Comparison of ENCODE assay signal across 12 cellular contexts in genomic region chr1:185480545-185480944, GRCh38.
DNase-seq lines count a peak whose midpoint lies in the region; TF ChIP-seq lines count a peak whose summit lies in the region.
"Had no signal": no experiment of that assay in that cellular context is flagged by ENCODE, and none has a peak within 500 bp of the region (broad histone marks: within the 10 kb centered on the region; RNA-seq: fewer than 3 reads in every experiment).

No MANE protein-coding gene starts in this region.

- H3K56ac ChIP-seq in H9 (ENCODE audit: insufficient read length, low read depth, low read length): no peak overlapping the region

- H3K27me3 Mint-ChIP-seq in H9 (ENCODE audit: low read depth): no peaks in the 10 kb centered on the region
- H3K27me3 Mint-ChIP-seq: CD4-positive, alpha-beta T cell had no signal

- H2BK12ac ChIP-seq in H9 (ENCODE audit: insufficient read length, low read depth, low read length): no peak overlapping the region

- no peak overlapping the region for H3K27ac Mint-ChIP-seq in H9
- H3K27ac Mint-ChIP-seq: CD4-positive, alpha-beta T cell had no signal

- H2BK15ac ChIP-seq in H9 (ENCODE audit: low read depth, low read length): no peak overlapping the region

- no peaks in the 10 kb centered on the region for H3K9me3 ChIP-seq in H9 (ENCODE audit: control insufficient read depth, low read depth, low read length)
- H3K9me3 ChIP-seq: A549 had no signal

- H3K36me3 ChIP-seq in brain microvascular endothelial cell (replicated peaks): no peaks in the 10 kb centered on the region

- H4K5ac ChIP-seq in H9 (ENCODE audit: insufficient read length, low read depth, low read length): no peak overlapping the region

- H2BK120ac ChIP-seq in H9 (ENCODE audit: low read depth, low read length, poor library complexity, severe bottlenecking): no peak overlapping the region

- no peaks in the 10 kb centered on the region for H3K9me3 Mint-ChIP-seq in H9
- H3K9me3 Mint-ChIP-seq: CD4-positive, alpha-beta T cell had no signal

- H3K79me2 ChIP-seq in H9 (ENCODE audit: insufficient read depth, low read length): no peaks in the 10 kb centered on the region

- H2BK20ac ChIP-seq in H9 (ENCODE audit: low read depth, low read length, poor library complexity, severe bottlenecking): no peak overlapping the region

- H3K18ac ChIP-seq in H9 (ENCODE audit: insufficient read length, low read depth, low read length): no peak overlapping the region

- DNase-seq in AG10803 (ENCODE audit: low read depth) (peak; percentile 65), LHCN-M2 (ENCODE audit: low read depth) (peak; percentile 68), brain microvascular endothelial cell (peak; percentile 12), myocyte (ENCODE audit: low read depth) (peak; percentile 79), RWPE1 (ENCODE audit: low spot score) (no peak), H9 (no peak), G401 (ENCODE audit: low spot score) (no peak)
- DNase-seq: CD4-positive, alpha-beta T cell; DMS79 treated with DMSO at 0.1 percent for 48 hours; GF-D8 had no signal

- no peak overlapping the region for H3K4me3 Mint-ChIP-seq in H9
- H3K4me3 Mint-ChIP-seq: CD4-positive, alpha-beta T cell had no signal

- no peak overlapping the region for H3K27ac ChIP-seq in brain microvascular endothelial cell
- no peak overlapping the region for H3K27ac ChIP-seq in RWPE1
- no peak overlapping the region for H3K27ac ChIP-seq in H9 (ENCODE audit: insufficient read length, low read depth, low read length)
- H3K27ac ChIP-seq: A549 had no signal

- CTCF ChIA-PET in RWPE1 (lab: Yijun Ruan, JAX): no interaction called here

- WGBS in H9 (ENCODE audit: extremely low coverage, insufficient read length, low lambda C conversion rate): no CpG with 5 or more reads among the region's 2 CpGs

- peaks cover 8% of the 10 kb centered on the region; the same call in 1 of the 2 replicates for H3K4me1 ChIP-seq in H9 (ENCODE audit: insufficient read depth, low read length)

- H3K4me1 Mint-ChIP-seq in H9: peaks cover 12 to 17% of the 10 kb centered on the region in 2 experiments

- H3K23me2 ChIP-seq in H9 (ENCODE audit: insufficient read length, low read depth, low read length, poor library complexity, severe bottlenecking): no peaks in the 10 kb centered on the region

- H2BK5ac ChIP-seq in H9 (ENCODE audit: insufficient read length, low read length): no peak overlapping the region

- H3K4me3 ChIP-seq in AG10803 (ENCODE audit: low read length) (no peak overlapping the region), brain microvascular endothelial cell (ENCODE audit: low read depth, low read length) (no peak overlapping the region)
- H3K4me3 ChIP-seq: A549, K562 had no signal

- no peak for TF ChIP-seq CTCF in AG10803 (conservative IDR thresholded peaks at IDR 0.05; ENCODE audit: low read length)
- TF ChIP-seq CTCF in brain microvascular endothelial cell (IDR thresholded peaks at IDR 0.05; ENCODE audit: low read depth, low read length, missing control alignments): no peak
- TF ChIP-seq CTCF in RWPE1 (conservative IDR thresholded peaks at IDR 0.05; ENCODE audit: low read depth): no peak
- no peak for TF ChIP-seq CTCF in H9 (conservative IDR thresholded peaks at IDR 0.05)

- H2AK5ac ChIP-seq in H9 (ENCODE audit: insufficient read length, low read length): no peak overlapping the region

- no peak overlapping the region for H4K91ac ChIP-seq in H9 (ENCODE audit: insufficient read length, low read depth, low read length)

- POLR2A ChIA-PET in RWPE1 (lab: Yijun Ruan, JAX; ENCODE audit: low non-redundant PET): no interaction called here

- H3K14ac ChIP-seq in H9 (ENCODE audit: insufficient read depth, low read length): no peak overlapping the region

- H3K23ac ChIP-seq in H9 (ENCODE audit: insufficient read length, low read depth, low read length): no peak overlapping the region

- in situ Hi-C loops in brain microvascular endothelial cell (cut with HindIII; ENCODE audit: low pct_ligation_motif_present, low sequenced_read_pairs): no loop called here
- in situ Hi-C loops in G401 (cut with HindIII; ENCODE audit: low sequenced_read_pairs): no loop called here

- H3K9ac ChIP-seq in H9 (ENCODE audit: extremely low read depth, insufficient read length, low read length): no peak overlapping the region

- H3K36me3 Mint-ChIP-seq in H9 (ENCODE audit: insufficient read depth in 1 of 3, low read depth in 3 of 3): no peaks in the 10 kb centered on the region; a peak in 1 of 7 replicates

- H4K20me1 ChIP-seq in H9 (ENCODE audit: control insufficient read depth, insufficient read depth, insufficient read length): no peaks in the 10 kb centered on the region

- H2AFZ ChIP-seq in H9 (ENCODE audit: low read length): no peak overlapping the region

- H3K27me3 ChIP-seq in brain microvascular endothelial cell (replicated peaks) (no peaks in the 10 kb centered on the region), H9 (ENCODE audit: insufficient read depth, low read length) (no peaks in the 10 kb centered on the region)

- H3K4ac ChIP-seq in H9 (ENCODE audit: low read depth, low read length): no peak overlapping the region

- no peak overlapping the region for H3K4me2 ChIP-seq in H9 (ENCODE audit: insufficient read depth, insufficient read length, low read length)
- H3K4me2 ChIP-seq: A549 had no signal

- no peaks in the 10 kb centered on the region for H3K79me1 ChIP-seq in H9 (ENCODE audit: insufficient read depth, low read depth, low read length, poor library complexity, severe bottlenecking)

- no peak overlapping the region for H4K8ac ChIP-seq in H9 (replicated peaks; ENCODE audit: insufficient read length, low read depth, low read length)

- H3T11ph ChIP-seq in H9 (ENCODE audit: low read length): no peak overlapping the region

Comparison
In these comparisons a context has a peak if more than half of its experiments do, and no peak if none do; other contexts are left out.
1. DNase-seq: peak in AG10803 (single experiment), LHCN-M2 (single experiment), brain microvascular endothelial cell (single experiment) and myocyte (single experiment); none in RWPE1 (single experiment), H9 (single experiment) and G401 (single experiment).